In genomic region chrX:1446984-1447968, GRCh38 we compare ENCODE assay signal across 8 cellular contexts. TPM values are rescaled to one million over a fixed set of nuclear protein-coding genes. Genes with fewer than 3 reads are reported as not detected.
DNase-seq lines count a peak whose midpoint lies in the region; ATAC-seq and TF ChIP-seq lines count a peak whose summit lies in the region.
"Not testable (repeated sequence)": the region's sequence is repeated elsewhere in the genome, so short reads cannot be mapped to it uniquely, and the experiment has no call there.

No MANE protein-coding gene starts in this region.

- not testable (repeated sequence) for H3K27me3 ChIP-seq in GM06990 (replicated peaks; ENCODE audit: control insufficient read depth, insufficient read depth, low read length); aorta (ENCODE audit: control insufficient read depth in 1 of 2, insufficient read depth in 2 of 2, low read length in 1 of 2)

- BruUV-seq in OCI-LY7 (replicated peaks; lab: Mats Ljungman, UMichigan), result not testable (repeated sequence)

- peak; percentile 63 for DNase-seq in GM06990 (ENCODE audit: extremely low read depth, insufficient read length)
- DNase-seq in OCI-LY7 (ENCODE audit: low spot score), result not testable (repeated sequence)
- peak; percentile 53 for DNase-seq in activated CD8-positive, alpha-beta memory T cell treated with anti-CD3 and anti-CD28 coated beads for 24 hours
- peak; percentile 12 to 13 for DNase-seq in central memory CD8-positive, alpha-beta T cell (ENCODE audit: low spot score in 2 of 2)
- DNase-seq in immature natural killer cell, result peak in 1 of 3 donors; percentile 39
- peak; percentile 30 for DNase-seq in posterior vena cava (ENCODE audit: low spot score)
- DNase-seq in aorta, result peak; percentile 17 to 23

- H3K27me3 Mint-ChIP-seq in central memory CD8-positive, alpha-beta T cell, result not testable (repeated sequence)
- peaks cover 17 to 34% (median 21%) of the 10 kb centered on the region in 3 donors for H3K27me3 Mint-ChIP-seq in immature natural killer cell (ENCODE audit: low read depth in 3 of 3)

- not testable (repeated sequence) for H3K4me3 ChIP-seq in GM06990 (replicated peaks; ENCODE audit: low read depth, low read length); HEK293 (ENCODE audit: low read depth, low read length); OCI-LY7 (ENCODE audit: low read depth, low read length, poor library complexity, severe bottlenecking); aorta (ENCODE audit: low read length in 2 of 2)

- CTCF ChIA-PET in HEK293 (lab: Yijun Ruan, JAX); OCI-LY7 (lab: Charles Lee; ENCODE audit: unreplicated experiment): not testable (repeated sequence)

- H3K9me3 ChIP-seq in HEK293 (ENCODE audit: control insufficient read depth, insufficient read depth, low read depth, low read length); aorta (ENCODE audit: control insufficient read depth, low read length): not testable (repeated sequence)
- peaks cover 14% of the 10 kb centered on the region for H3K9me3 ChIP-seq in OCI-LY7 (ENCODE audit: low read length)

- WGBS in aorta, 2 donors, result 93 to 94% methylated on average over 13 of the region's 13 CpGs

- H2AFZ ChIP-seq in OCI-LY7 (ENCODE audit: low read length), result not testable (repeated sequence)

- H3K79me2 ChIP-seq in OCI-LY7 (ENCODE audit: insufficient read depth, low read depth, low read length), result peaks cover 44% of the 10 kb centered on the region

- peaks cover 43% of the 10 kb centered on the region for H3K36me3 Mint-ChIP-seq in central memory CD8-positive, alpha-beta T cell (ENCODE audit: insufficient read depth)
- H3K36me3 Mint-ChIP-seq in immature natural killer cell, result peaks cover 14 to 39% (median 26%) of the 10 kb centered on the region in 3 donors

- H3K4me1 ChIP-seq in HEK293 (ENCODE audit: control insufficient read depth, insufficient read depth, low read length); OCI-LY7 (ENCODE audit: insufficient read depth, low read length, poor library complexity, severe bottlenecking); aorta (ENCODE audit: control insufficient read depth in 1 of 2, insufficient read depth in 2 of 2, low read length in 2 of 2): not testable (repeated sequence)

- H3K9me2 ChIP-seq in OCI-LY7 (ENCODE audit: insufficient read depth, low read length), result not testable (repeated sequence)

- H3K4me3 Mint-ChIP-seq in central memory CD8-positive, alpha-beta T cell, result peak overlapping the region; percentile 6
- H3K4me3 Mint-ChIP-seq in immature natural killer cell, result peak overlapping the region in 1 of 5 donors; percentile 23

- not testable (repeated sequence) for H3K4me2 ChIP-seq in OCI-LY7 (ENCODE audit: low read length)

- not testable (repeated sequence) for ATAC-seq in central memory CD8-positive, alpha-beta T cell (replicated peaks; ENCODE audit: extremely low read depth, poor library complexity, severe bottlenecking); aorta (ENCODE audit: low FRiP score)

- peaks cover 54% of the 10 kb centered on the region for H3K4me1 Mint-ChIP-seq in central memory CD8-positive, alpha-beta T cell
- peaks cover 34 to 42% of the 10 kb centered on the region in 2 donors for H3K4me1 Mint-ChIP-seq in immature natural killer cell

- peak overlapping the region; percentile 17 for H3K27ac Mint-ChIP-seq in central memory CD8-positive, alpha-beta T cell (ENCODE audit: low read depth)
- H3K27ac Mint-ChIP-seq in immature natural killer cell, result peak overlapping the region in 5 of 6 donors; percentile 6 to 78 (median 52)

- not testable (repeated sequence) for H3K27ac ChIP-seq in HEK293 (ENCODE audit: extremely low read depth, low read depth, low read length); aorta (ENCODE audit: low read depth in 1 of 2, low read length in 2 of 2)
- H3K27ac ChIP-seq in OCI-LY7 (ENCODE audit: low read depth, low read length, poor library complexity, severe bottlenecking), result peak overlapping the region; percentile 23

- peaks cover 42% of the 10 kb centered on the region for H3K9me3 Mint-ChIP-seq in central memory CD8-positive, alpha-beta T cell
- H3K9me3 Mint-ChIP-seq in immature natural killer cell, result peaks cover 4 to 15% (median 8%) of the 10 kb centered on the region in 6 donors

- H4K20me1 ChIP-seq in OCI-LY7 (ENCODE audit: insufficient read depth, low read length), result not testable (repeated sequence)

- not testable (repeated sequence) for H3K36me3 ChIP-seq in GM06990 (ENCODE audit: control insufficient read depth, insufficient read depth, low read length); aorta (ENCODE audit: control insufficient read depth in 1 of 2, insufficient read depth in 2 of 2, low read length in 1 of 2)
- H3K36me3 ChIP-seq in HEK293 (ENCODE audit: control insufficient read depth in 2 of 2, insufficient read depth in 1 of 2, low read length in 2 of 2) (peaks cover 0 to 18% of the 10 kb centered on the region in 2 experiments; a peak in 1 of 3 replicates), OCI-LY7 (ENCODE audit: insufficient read depth, low read length) (peaks cover 57% of the 10 kb centered on the region)

- POLR2A ChIA-PET in HEK293 (lab: Yijun Ruan, JAX); OCI-LY7 (lab: Charles Lee): not testable (repeated sequence)

- not testable (repeated sequence) for TF ChIP-seq CTCF in GM06990 (IDR thresholded peaks at IDR 0.05; ENCODE audit: insufficient read depth, low read length, poor library complexity, severe bottlenecking); HEK293 (tag by site-specific recombination; IDR thresholded peaks at IDR 0.05); OCI-LY7 (conservative IDR thresholded peaks at IDR 0.05; ENCODE audit: low read length)

- intact Hi-C loops in OCI-LY7 (cut with micrococcal nuclease; ENCODE audit: unreplicated experiment); posterior vena cava (cut with DNase I); aorta (cut with DNase I): not testable (repeated sequence)

TF ChIP-seq in HEK293, 187 proteins besides CTCF, POLR2A, EP300 and RAD21:
- 0 out of 2 replicates have a peak, but pooled peaks have one; percentile 8 for TF ChIP-seq ZNF580 (tag by site-specific recombination; IDR thresholded peaks at IDR 0.05)
- TF ChIP-seq GLI4 (tag by site-specific recombination; IDR thresholded peaks at IDR 0.05), result peak; percentile 19; the same call in 1 of the 2 replicates
- TF ChIP-seq, protein P1, sequence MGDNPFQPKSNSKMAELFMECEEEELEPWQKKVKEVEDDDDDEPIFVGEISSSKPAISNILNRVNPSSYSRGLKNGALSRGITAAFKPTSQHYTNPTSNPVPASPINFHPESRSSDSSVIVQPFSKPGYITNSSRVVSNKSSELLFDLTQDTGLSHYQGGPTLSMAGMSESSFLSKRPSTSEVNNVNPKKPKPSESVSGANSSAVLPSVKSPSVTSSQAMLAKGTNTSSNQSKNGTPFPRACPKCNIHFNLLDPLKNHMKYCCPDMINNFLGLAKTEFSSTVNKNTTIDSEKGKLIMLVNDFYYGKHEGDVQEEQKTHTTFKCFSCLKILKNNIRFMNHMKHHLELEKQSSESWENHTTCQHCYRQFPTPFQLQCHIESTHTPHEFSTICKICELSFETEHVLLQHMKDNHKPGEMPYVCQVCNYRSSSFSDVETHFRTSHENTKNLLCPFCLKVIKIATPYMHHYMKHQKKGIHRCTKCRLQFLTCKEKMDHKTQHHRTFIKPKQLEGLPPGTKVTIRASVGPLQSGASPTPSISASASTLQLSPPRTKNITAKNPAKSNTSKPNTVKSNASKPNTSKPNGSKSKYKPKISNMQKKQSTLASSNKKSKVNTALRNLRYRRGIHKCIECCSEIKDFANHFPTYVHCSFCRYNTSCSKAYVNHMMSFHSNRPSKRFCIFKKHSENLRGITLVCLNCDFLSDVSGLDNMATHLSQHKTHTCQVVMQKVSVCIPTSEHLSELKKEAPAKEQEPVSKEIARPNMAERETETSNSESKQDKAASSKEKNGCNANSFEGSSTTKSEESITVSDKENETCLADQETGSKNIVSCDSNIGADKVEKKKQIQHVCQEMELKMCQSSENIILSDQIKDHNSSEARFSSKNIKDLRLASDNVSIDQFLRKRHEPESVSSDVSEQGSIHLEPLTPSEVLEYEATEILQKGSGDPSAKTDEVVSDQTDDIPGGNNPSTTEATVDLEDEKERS (tag by site-specific recombination; IDR thresholded peaks at IDR 0.05), result peak; percentile 96
- TF ChIP-seq ZNF76 (tag by site-specific recombination; IDR thresholded peaks at IDR 0.05; ENCODE audit: borderline replicate concordance, low read depth), result 0 out of 2 replicates have a peak, but pooled peaks have one; percentile 21
- TF ChIP-seq ZSCAN4 (tag by site-specific recombination; IDR thresholded peaks at IDR 0.05), result peak; percentile 73; the same call in 1 of the 2 replicates
- TF ChIP-seq YY2 (tag by site-specific recombination; IDR thresholded peaks at IDR 0.05), result peak; percentile 98
- peak; percentile 98 for TF ChIP-seq YY1 (tag by site-specific recombination; IDR thresholded peaks at IDR 0.05)

RNA-seq across cellular contexts. Expression of gene ASMTL, which starts 5.4 kb away (rescaled TPM):
- total RNA-seq in OCI-LY7 (2014; rRNA removed; shearing (Covaris generic)), result 17.2 and 17.6 TPM in 2 replicates
- 32.8 and 37.0 TPM in 2 replicates for total RNA-seq in OCI-LY7 (2022)
- polyA plus RNA-seq in immature natural killer cell, result 10 to 100 TPM; 58.1 to 68.6 (median 67.1) TPM
- total RNA-seq in posterior vena cava, result 10 to 100 TPM; 28.2 to 29.7 TPM
- 10 to 100 TPM; 31.3 to 32.3 TPM for total RNA-seq in aorta
- 10 to 100 TPM; 26.7 to 56.1 TPM for polyA plus RNA-seq in aorta

RNA-seq across cellular contexts. Expression of gene SLC25A6, which starts 55.4 kb away (rescaled TPM):
- total RNA-seq in OCI-LY7 (2014; rRNA removed; shearing (Covaris generic)), result 196 and 211 TPM in 2 replicates
- total RNA-seq in OCI-LY7 (2022) (444 and 492 TPM in 2 replicates), posterior vena cava (100 to 1,000 TPM; 204 to 218 TPM), aorta (100 to 1,000 TPM; 207 to 212 TPM)
- polyA plus RNA-seq in immature natural killer cell (100 to 1,000 TPM; 330 to 354 (median 347) TPM), aorta (100 to 1,000 TPM; 316 to 348 TPM)
